19 cellular contexts compared by ENCODE assay signal in genomic region chr2:123791716-123792115, GRCh38.
A peak's percentile ranks its signal among the peaks of the same experiment; 100 is the strongest.
DNase-seq lines count a peak whose midpoint lies in the region; ATAC-seq and TF ChIP-seq lines count a peak whose summit lies in the region.
"Had no signal": no experiment of that assay in that cellular context is flagged by ENCODE, and none has a peak within 500 bp of the region (broad histone marks: within the 10 kb centered on the region; RNA-seq: fewer than 3 reads in every experiment).

No MANE protein-coding gene starts in this region.

- H3K27me3 ChIP-seq in Loucy (ENCODE audit: insufficient read depth, low read length, poor library complexity, severe bottlenecking) (no peaks in the 10 kb centered on the region), neural cell (ENCODE audit: insufficient read depth, low read depth, low read length) (no peaks in the 10 kb centered on the region)

- TF ChIP-seq RAD21 in neural cell (conservative IDR thresholded peaks at IDR 0.05) = no peak

- H3K9me3 Mint-ChIP-seq in activated CD8-positive, alpha-beta memory T cell treated with anti-CD3 and anti-CD28 coated beads, Interleukin-2, amount 10 ng/mL, durations not matched to agents 7 days and 5 days (ENCODE audit: low read depth) = peaks cover 2% of the 10 kb centered on the region

- H3K36me3 ChIP-seq in Loucy (ENCODE audit: insufficient read depth, low read length) = no peaks in the 10 kb centered on the region
- no peaks in the 10 kb centered on the region for H3K36me3 ChIP-seq in neural cell (ENCODE audit: insufficient read depth, low read length)

- no peak overlapping the region for H3K4me3 ChIP-seq in Loucy (ENCODE audit: low read length, poor library complexity, severe bottlenecking)
- no peak overlapping the region for H3K4me3 ChIP-seq in neural cell (ENCODE audit: low read length)
- H3K4me3 ChIP-seq: A549, SK-N-MC had no signal

- no peaks in the 10 kb centered on the region for H3K36me3 Mint-ChIP-seq in activated CD8-positive, alpha-beta memory T cell treated with anti-CD3 and anti-CD28 coated beads, Interleukin-2, amount 10 ng/mL, durations not matched to agents 7 days and 5 days
- H3K36me3 Mint-ChIP-seq: IgD-negative memory B cell, T-cell had no signal

- H3K4me1 ChIP-seq in Loucy (ENCODE audit: insufficient read depth, low read length, poor library complexity, severe bottlenecking) = peaks cover 30% of the 10 kb centered on the region
- H3K4me1 ChIP-seq: A549 had no signal

- ATAC-seq in activated CD8-positive, alpha-beta memory T cell treated with anti-CD3 and anti-CD28 coated beads, Interleukin-2, amount 10 ng/mL, durations not matched to agents 7 days and 5 days = no peak
- ATAC-seq: A549, T-cell had no signal

- H3K27me3 Mint-ChIP-seq in activated CD8-positive, alpha-beta memory T cell treated with anti-CD3 and anti-CD28 coated beads, Interleukin-2, amount 10 ng/mL, durations not matched to agents 7 days and 5 days = no peaks in the 10 kb centered on the region
- H3K27me3 Mint-ChIP-seq: B cell, IgD-negative memory B cell, T-cell had no signal

- H3K4me1 Mint-ChIP-seq in activated CD8-positive, alpha-beta memory T cell treated with anti-CD3 and anti-CD28 coated beads, Interleukin-2, amount 10 ng/mL, durations not matched to agents 7 days and 5 days = no peaks in the 10 kb centered on the region
- H3K4me1 Mint-ChIP-seq: B cell, IgD-negative memory B cell, T-cell had no signal

- H3K79me2 ChIP-seq in Loucy (ENCODE audit: insufficient read depth, low read length) (no peaks in the 10 kb centered on the region), neural cell (replicated peaks; ENCODE audit: insufficient read depth, low read length) (no peaks in the 10 kb centered on the region)

- H3K4me2 ChIP-seq in Loucy (ENCODE audit: low read depth, low read length, poor library complexity, severe bottlenecking) (peak overlapping the region; percentile 17), neural cell (ENCODE audit: low read length) (no peak overlapping the region)
- H3K4me2 ChIP-seq: A549 had no signal

- no peaks in the 10 kb centered on the region for H3K9me2 ChIP-seq in Loucy (replicated peaks; ENCODE audit: low read depth, low read length)
- H3K9me2 ChIP-seq in neural cell (ENCODE audit: insufficient read depth, low read length) = no peaks in the 10 kb centered on the region

- no peak overlapping the region for H3K27ac Mint-ChIP-seq in activated CD8-positive, alpha-beta memory T cell treated with anti-CD3 and anti-CD28 coated beads, Interleukin-2, amount 10 ng/mL, durations not matched to agents 7 days and 5 days
- H3K27ac Mint-ChIP-seq: B cell, IgD-negative memory B cell, T-cell had no signal

- H3K4me3 Mint-ChIP-seq in activated CD8-positive, alpha-beta memory T cell treated with anti-CD3 and anti-CD28 coated beads, Interleukin-2, amount 10 ng/mL, durations not matched to agents 7 days and 5 days = no peak overlapping the region
- H3K4me3 Mint-ChIP-seq: B cell, IgD-negative memory B cell, T-cell had no signal

- CTCF ChIA-PET in activated CD8-positive, alpha-beta memory T cell treated with anti-CD3 and anti-CD28 coated beads, Interleukin-2, amount 10 ng/mL, durations not matched to agents 7 days and 5 days (lab: Charles Lee) = no interaction called here

- DNase-seq in SK-N-DZ (ENCODE audit: low spot score) (peak; percentile 63), erythroblast (lab: John Stamatoyannopoulos, UW) (peak; percentile 78 to 94), NCI-H2081 treated with DMSO at 0.1 percent for 48 hours (lab: John Stamatoyannopoulos, UW) (no peak), NCI-H1092 treated with DMSO at 0.1 percent for 48 hours (lab: John Stamatoyannopoulos, UW) (no peak)
- no peak for DNase-seq in activated CD8-positive, alpha-beta memory T cell treated with anti-CD3 and anti-CD28 coated beads, Interleukin-2, amount 10 ng/mL, durations not matched to agents 7 days and 5 days
- DNase-seq: DMS79 treated with DMSO at 0.1 percent for 48 hours, MV-4-11, NCI-H1694, NCI-H2081, NCI-H510A, NCI-H774, Right ventricle myocardium superior, T-cell had no signal

- no peak for TF ChIP-seq POLR2A in erythroblast (IDR thresholded peaks at IDR 0.05; ENCODE audit: low read length)

- TF ChIP-seq EP300 in neural cell (conservative IDR thresholded peaks at IDR 0.05; ENCODE audit: poor library complexity, severe bottlenecking) = peak; percentile 64

- TF ChIP-seq CTCF in Loucy (conservative IDR thresholded peaks at IDR 0.05; ENCODE audit: low read length) (no peak), neural cell (IDR thresholded peaks at IDR 0.05; ENCODE audit: poor library complexity, severe bottlenecking) (no peak)

- H3K9ac ChIP-seq in Loucy (ENCODE audit: low read depth, low read length, poor library complexity, severe bottlenecking) (no peak overlapping the region), neural cell (ENCODE audit: low read length) (no peak overlapping the region)

- H3F3A ChIP-seq in Loucy (ENCODE audit: low read depth) (no peaks in the 10 kb centered on the region), neural cell (ENCODE audit: insufficient read depth, low read length, poor library complexity, severe bottlenecking) (no peaks in the 10 kb centered on the region)

- H3K27ac ChIP-seq in neural cell (ENCODE audit: low read length) = peak overlapping the region; percentile 12
- H3K27ac ChIP-seq: A549, SK-N-MC had no signal

- H2AFZ ChIP-seq in Loucy (ENCODE audit: low read length) = no peak overlapping the region
- no peak overlapping the region for H2AFZ ChIP-seq in neural cell (ENCODE audit: low read depth, low read length)

- H4K20me1 ChIP-seq in Loucy (ENCODE audit: insufficient read depth, low read length, poor library complexity, severe bottlenecking) = no peaks in the 10 kb centered on the region
- no peaks in the 10 kb centered on the region for H4K20me1 ChIP-seq in neural cell (ENCODE audit: insufficient read depth)

- H3K9me3 ChIP-seq in Loucy (ENCODE audit: insufficient read depth, low read depth, low read length) (no peaks in the 10 kb centered on the region), neural cell (ENCODE audit: low read length) (no peaks in the 10 kb centered on the region)
- H3K9me3 ChIP-seq: A549 had no signal

TF ChIP-seq in neural cell, 6 proteins besides CTCF, POLR2A, EP300 and RAD21:
- TF ChIP-seq REST (IDR thresholded peaks at IDR 0.05; ENCODE audit: borderline replicate concordance) (no peak), POLR2AphosphoS5 (IDR thresholded peaks at IDR 0.05) (peak; percentile 32)

Comparison
In these comparisons a context has a peak if more than half of its experiments do, and no peak if none do; other contexts are left out.
1. DNase-seq: peak in SK-N-DZ (single experiment) and erythroblast (2 of 2); none in NCI-H2081 treated with DMSO at 0.1 percent for 48 hours (single experiment), activated CD8-positive, alpha-beta memory T cell treated with anti-CD3 and anti-CD28 coated beads, Interleukin-2, amount 10 ng/mL, durations not matched to agents 7 days and 5 days (single experiment) and NCI-H1092 treated with DMSO at 0.1 percent for 48 hours (single experiment).